ENCODE assay signal across 9 cellular contexts in genomic region chr1:72285074-72285425, GRCh38. TPM values are rescaled to one million over a fixed set of nuclear protein-coding genes. Genes with fewer than 3 reads are reported as not detected.
DNase-seq lines count a peak whose midpoint lies in the region; ATAC-seq, FAIRE-seq and TF ChIP-seq lines count a peak whose summit lies in the region.
"Had no signal": no experiment of that assay in that cellular context is flagged by ENCODE, and none has a peak within 500 bp of the region (broad histone marks: within the 10 kb centered on the region; RNA-seq: fewer than 3 reads in every experiment).

No MANE protein-coding gene starts in this region.

- peaks cover 0 to 9% of the 10 kb centered on the region in 2 donors for H3K27me3 Mint-ChIP-seq in CD4-positive, alpha-beta memory T cell

- DNase-seq in NCI-H748 (lab: John Stamatoyannopoulos, UW; ENCODE audit: unreplicated experiment) (peak; percentile 30), NCI-H748 treated with DMSO at 0.1 percent for 48 hours (lab: John Stamatoyannopoulos, UW) (no peak), amygdala (lab: John Stamatoyannopoulos, UW) (peak in 30 of 56 donors; percentile 2 to 59 (median 24)), kidney (no peak), testis (no peak), iPS-NIHi7 (ENCODE audit: extremely low spot score) (no peak)
- DNase-seq in CD4-positive, alpha-beta memory T cell, result no peak

- H3K9me3 ChIP-seq in kidney (ENCODE audit: control insufficient read depth in 1 of 2, low read length in 2 of 2) (no peaks in the 10 kb centered on the region), testis (no peaks in the 10 kb centered on the region)
- no peaks in the 10 kb centered on the region for H3K9me3 ChIP-seq in CD4-positive, alpha-beta memory T cell (ENCODE audit: control insufficient read depth in 1 of 2, low read length in 2 of 2)

- ATAC-seq in GM21825 (IDR thresholded peaks at IDR 0.05; ENCODE audit: unreplicated experiment), result no peak

- H3K4me1 ChIP-seq in kidney (ENCODE audit: control insufficient read depth in 1 of 2, insufficient read depth in 1 of 2, low read depth in 1 of 2, low read length in 2 of 2), result peaks cover 0 to 4% of the 10 kb centered on the region in 2 donors
- H3K4me1 ChIP-seq in testis, result peaks cover 7% of the 10 kb centered on the region
- peaks cover 7% of the 10 kb centered on the region for H3K4me1 ChIP-seq in CD4-positive, alpha-beta memory T cell (ENCODE audit: insufficient read depth, low read length)

- H3K4me1 Mint-ChIP-seq in CD4-positive, alpha-beta memory T cell, result peaks cover 12 to 18% (median 15%) of the 10 kb centered on the region in 4 donors

- H3K9ac ChIP-seq in kidney (ENCODE audit: low read length in 2 of 2), result peak overlapping the region in 1 of 2 donors; percentile 77

- no peaks in the 10 kb centered on the region for H3K27me3 ChIP-seq in testis
- peaks cover 3% of the 10 kb centered on the region for H3K27me3 ChIP-seq in CD4-positive, alpha-beta memory T cell (ENCODE audit: insufficient read depth, low read length)

- peaks cover 0 to 7% (median under 1%) of the 10 kb centered on the region in 8 donors for H3K9me3 Mint-ChIP-seq in CD4-positive, alpha-beta memory T cell

- no peak for TF ChIP-seq POLR2A in testis (IDR thresholded peaks at IDR 0.05)

- 3 to 5% methylated on average over 3 of the region's 3 CpGs for WGBS in testis, 2 donors

- H3K4me3 Mint-ChIP-seq in CD4-positive, alpha-beta memory T cell, result no peak overlapping the region

- H3K27ac ChIP-seq in kidney (ENCODE audit: low read depth in 2 of 2, low read length in 2 of 2) (no peak overlapping the region), testis (peak overlapping the region; percentile 83 to 92)
- no peak overlapping the region for H3K27ac ChIP-seq in CD4-positive, alpha-beta memory T cell (ENCODE audit: low read depth, low read length)

- H3K4me3 ChIP-seq in kidney (ENCODE audit: low read length in 2 of 2) (peak overlapping the region; percentile 96 to 98), testis (peak overlapping the region; percentile 70 to 79)
- H3K4me3 ChIP-seq in CD4-positive, alpha-beta memory T cell (ENCODE audit: low read length in 2 of 2), result no peak overlapping the region

- TF ChIP-seq CTCF in kidney (IDR thresholded peaks at IDR 0.05; ENCODE audit: borderline replicate concordance, extremely low read depth, insufficient read depth) (no peak), testis (IDR thresholded peaks at IDR 0.05) (no peak)

- H3K36me3 Mint-ChIP-seq in CD4-positive, alpha-beta memory T cell, result no peaks in the 10 kb centered on the region

- FAIRE-seq in kidney (lab: Jason Lieb, UNC), result no peak
- FAIRE-seq: frontal cortex had no signal

- intact Hi-C loops in kidney (cut with DNase I), result no loop called here
- intact Hi-C loops in testis (cut with DNase I; ENCODE audit: low total_unique reads), result no loop called here
- intact Hi-C loops in CD4-positive, alpha-beta memory T cell (cut with micrococcal nuclease), result no loop called here

- CTCF ChIA-PET in CD4-positive, alpha-beta memory T cell (lab: Charles Lee; ENCODE audit: partially characterized antibody), result no interaction called here

- H3K36me3 ChIP-seq in kidney (ENCODE audit: control insufficient read depth in 1 of 2, insufficient read depth in 2 of 2, low read length in 2 of 2) (no peaks in the 10 kb centered on the region), testis (ENCODE audit: low read depth, missing control alignments) (no peaks in the 10 kb centered on the region)
- no peaks in the 10 kb centered on the region for H3K36me3 ChIP-seq in CD4-positive, alpha-beta memory T cell (ENCODE audit: insufficient read depth, low read length)

- no peak overlapping the region for H3K27ac Mint-ChIP-seq in CD4-positive, alpha-beta memory T cell

- POLR2A ChIA-PET in CD4-positive, alpha-beta memory T cell (lab: Charles Lee; ENCODE audit: partially characterized antibody), result no interaction called here

RNA-seq across cellular contexts. Expression of gene NEGR1, which starts 2.7 kb away (rescaled TPM):
- total RNA-seq in kidney, result 10.2 TPM
- 3.0 TPM for polyA plus RNA-seq in kidney (ENCODE audit: insufficient read depth, low read depth, low replicate concordance)
- total RNA-seq in testis, result 1 to 10 TPM; 2.9 to 7.6 TPM
- polyA plus RNA-seq in testis (ENCODE audit: insufficient read depth, low read depth, low replicate concordance), result 3.1 TPM
- total RNA-seq in CD4-positive, alpha-beta memory T cell, result not detected
- polyA plus RNA-seq in CD4-positive, alpha-beta memory T cell, result not detected

Comparison
In these comparisons a context has a peak if more than half of its experiments do, and no peak if none do; other contexts are left out.
1. DNase-seq: peak in NCI-H748 (single experiment) and amygdala (30 of 56); none in NCI-H748 treated with DMSO at 0.1 percent for 48 hours (single experiment), kidney (single experiment), testis (single experiment), CD4-positive, alpha-beta memory T cell (0 of 5) and iPS-NIHi7 (single experiment).
2. H3K27ac ChIP-seq: peak in testis (2 of 2); none in kidney (0 of 2) and CD4-positive, alpha-beta memory T cell (single experiment).
3. H3K4me3 ChIP-seq: peak in kidney (2 of 2) and testis (2 of 2); none in CD4-positive, alpha-beta memory T cell (0 of 2).